9 cellular contexts compared by ENCODE assay signal in genomic region chr1:173870252-173871075, GRCh38. TPM values are rescaled to one million over a fixed set of nuclear protein-coding genes. Genes with fewer than 3 reads are reported as not detected.
A peak's percentile ranks its signal among the peaks of the same experiment; 100 is the strongest.
DNase-seq lines count a peak whose midpoint lies in the region; ATAC-seq and TF ChIP-seq lines count a peak whose summit lies in the region.
"Had no signal": no experiment of that assay in that cellular context is flagged by ENCODE, and none has a peak within 500 bp of the region (broad histone marks: within the 10 kb centered on the region; RNA-seq: fewer than 3 reads in every experiment).

No MANE protein-coding gene starts in this region.

- no peaks in the 10 kb centered on the region for H3K27me3 ChIP-seq in body of pancreas

- no peak for ATAC-seq in body of pancreas
- ATAC-seq in HG02571 (IDR thresholded peaks at IDR 0.05; ENCODE audit: unreplicated experiment) = no peak
- ATAC-seq in GM21515 (IDR thresholded peaks at IDR 0.05; ENCODE audit: unreplicated experiment) = no peak

- WGBS in body of pancreas, 2 donors = 64% methylated on average over 15 of the region's 15 CpGs

- peak overlapping the region in 3 of 4 donors; percentile 96 to 98 (median 98) for H3K27ac ChIP-seq in body of pancreas
- H3K27ac ChIP-seq: SK-N-MC had no signal

- DNase-seq in NCI-H510A treated with DMSO at 0.1 percent for 48 hours (lab: John Stamatoyannopoulos, UW) (peak; percentile 15), NCI-H510A (lab: John Stamatoyannopoulos, UW) (no peak), Kasumi-1 (lab: John Stamatoyannopoulos, UW) (peak; percentile 24 to 60), body of pancreas (peak; percentile 45 to 74 (median 58)), 8988T (no peak)
- peak; percentile 41 for DNase-seq in stimulated activated CD4-positive, alpha-beta T cell treated with anti-CD3 and anti-CD28 coated beads, Interleukin-4, amount 100 ng/mL, for 24 hours

- no peak overlapping the region for H3K4me3 ChIP-seq in body of pancreas
- H3K4me3 ChIP-seq: SK-N-MC had no signal

- H3K36me3 ChIP-seq in body of pancreas (replicated peaks in 1 of 2; ENCODE audit: insufficient read depth in 1 of 2, low read depth in 2 of 2) = no peaks in the 10 kb centered on the region

- no peaks in the 10 kb centered on the region for H3K9me3 ChIP-seq in body of pancreas

- H3K4me1 ChIP-seq in body of pancreas = peaks cover 43% of the 10 kb centered on the region

- peak in 1 of 3 donors; percentile 35 for TF ChIP-seq POLR2A in body of pancreas (IDR thresholded peaks at IDR 0.05)

- no peak for TF ChIP-seq CTCF in body of pancreas (IDR thresholded peaks at IDR 0.05)

- intact Hi-C loops in body of pancreas (cut with DNase I) = no loop called here

RNA-seq across cellular contexts. Expression of gene ZBTB37, which starts 2.3 kb away (rescaled TPM):
- total RNA-seq in body of pancreas = 1 to 10 TPM; 6.2 to 6.6 TPM

RNA-seq across cellular contexts. Expression of gene GAS5, which starts 2.7 kb away (rescaled TPM):
- 100 to 1,000 TPM; 413 to 570 TPM for total RNA-seq in body of pancreas

RNA-seq across cellular contexts. Expression of gene CENPL, which starts 45.8 kb away (rescaled TPM):
- total RNA-seq in body of pancreas = 1 to 10 TPM in 1 of 2 donors, under 1 TPM in 1; 0.99 to 1.0 TPM

RNA-seq across cellular contexts. Expression of gene DARS2, which starts 46.0 kb away (rescaled TPM):
- 10 to 100 TPM in 1 of 2 donors, 1 to 10 TPM in 1; 7.5 to 11.2 TPM for total RNA-seq in body of pancreas

RNA-seq across cellular contexts. Expression of gene SERPINC1, which starts 46.7 kb away (rescaled TPM):
- not detected for total RNA-seq in body of pancreas

Comparison
In these comparisons a context has a peak if more than half of its experiments do, and no peak if none do; other contexts are left out.
1. DNase-seq: peak in NCI-H510A treated with DMSO at 0.1 percent for 48 hours (single experiment), Kasumi-1 (2 of 2), body of pancreas (4 of 4) and stimulated activated CD4-positive, alpha-beta T cell treated with anti-CD3 and anti-CD28 coated beads, Interleukin-4, amount 100 ng/mL, for 24 hours (single experiment); none in NCI-H510A (single experiment) and 8988T (single experiment).